1 cellular context compared by ENCODE assay signal in genomic region chr6:7566617-7567173, GRCh38.
TF ChIP-seq lines count a peak whose summit lies in the region.

No MANE protein-coding gene starts in this region.

TF ChIP-seq in HepG2, 621 proteins besides CTCF, POLR2A, EP300 and RAD21 (continued from another document):
- TF ChIP-seq, protein P1, sequence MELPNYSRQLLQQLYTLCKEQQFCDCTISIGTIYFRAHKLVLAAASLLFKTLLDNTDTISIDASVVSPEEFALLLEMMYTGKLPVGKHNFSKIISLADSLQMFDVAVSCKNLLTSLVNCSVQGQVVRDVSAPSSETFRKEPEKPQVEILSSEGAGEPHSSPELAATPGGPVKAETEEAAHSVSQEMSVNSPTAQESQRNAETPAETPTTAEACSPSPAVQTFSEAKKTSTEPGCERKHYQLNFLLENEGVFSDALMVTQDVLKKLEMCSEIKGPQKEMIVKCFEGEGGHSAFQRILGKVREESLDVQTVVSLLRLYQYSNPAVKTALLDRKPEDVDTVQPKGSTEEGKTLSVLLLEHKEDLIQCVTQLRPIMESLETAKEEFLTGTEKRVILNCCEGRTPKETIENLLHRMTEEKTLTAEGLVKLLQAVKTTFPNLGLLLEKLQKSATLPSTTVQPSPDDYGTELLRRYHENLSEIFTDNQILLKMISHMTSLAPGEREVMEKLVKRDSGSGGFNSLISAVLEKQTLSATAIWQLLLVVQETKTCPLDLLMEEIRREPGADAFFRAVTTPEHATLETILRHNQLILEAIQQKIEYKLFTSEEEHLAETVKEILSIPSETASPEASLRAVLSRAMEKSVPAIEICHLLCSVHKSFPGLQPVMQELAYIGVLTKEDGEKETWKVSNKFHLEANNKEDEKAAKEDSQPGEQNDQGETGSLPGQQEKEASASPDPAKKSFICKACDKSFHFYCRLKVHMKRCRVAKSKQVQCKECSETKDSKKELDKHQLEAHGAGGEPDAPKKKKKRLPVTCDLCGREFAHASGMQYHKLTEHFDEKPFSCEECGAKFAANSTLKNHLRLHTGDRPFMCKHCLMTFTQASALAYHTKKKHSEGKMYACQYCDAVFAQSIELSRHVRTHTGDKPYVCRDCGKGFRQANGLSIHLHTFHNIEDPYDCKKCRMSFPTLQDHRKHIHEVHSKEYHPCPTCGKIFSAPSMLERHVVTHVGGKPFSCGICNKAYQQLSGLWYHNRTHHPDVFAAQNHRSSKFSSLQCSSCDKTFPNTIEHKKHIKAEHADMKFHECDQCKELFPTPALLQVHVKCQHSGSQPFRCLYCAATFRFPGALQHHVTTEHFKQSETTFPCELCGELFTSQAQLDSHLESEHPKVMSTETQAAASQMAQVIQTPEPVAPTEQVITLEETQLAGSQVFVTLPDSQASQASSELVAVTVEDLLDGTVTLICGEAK (IDR thresholded peaks at IDR 0.05): peak; percentile 76
- TF ChIP-seq, protein P1 (CRISPR knock-in tag; IDR thresholded peaks at IDR 0.05): peak; percentile 98
- TF ChIP-seq CEBPG (CRISPR knock-in tag; IDR thresholded peaks at IDR 0.05): no peak
- TF ChIP-seq RBM22 (optimal IDR thresholded peaks at IDR 0.05; ENCODE audit: low read length): peak; percentile 63
- no peak for TF ChIP-seq ZBTB3 (CRISPR knock-in tag; IDR thresholded peaks at IDR 0.05; ENCODE audit: borderline replicate concordance, low read depth)
- no peak for TF ChIP-seq FOXA3 (CRISPR knock-in tag; IDR thresholded peaks at IDR 0.05)
- no peak for TF ChIP-seq ZFYVE20 (CRISPR knock-in tag; IDR thresholded peaks at IDR 0.05; ENCODE audit: borderline replicate concordance, low read depth)
- TF ChIP-seq ADNP (CRISPR knock-in tag; IDR thresholded peaks at IDR 0.05): no peak
- TF ChIP-seq ZNF569 (CRISPR knock-in tag; IDR thresholded peaks at IDR 0.05; ENCODE audit: borderline replicate concordance): no peak
- TF ChIP-seq, protein P2, sequence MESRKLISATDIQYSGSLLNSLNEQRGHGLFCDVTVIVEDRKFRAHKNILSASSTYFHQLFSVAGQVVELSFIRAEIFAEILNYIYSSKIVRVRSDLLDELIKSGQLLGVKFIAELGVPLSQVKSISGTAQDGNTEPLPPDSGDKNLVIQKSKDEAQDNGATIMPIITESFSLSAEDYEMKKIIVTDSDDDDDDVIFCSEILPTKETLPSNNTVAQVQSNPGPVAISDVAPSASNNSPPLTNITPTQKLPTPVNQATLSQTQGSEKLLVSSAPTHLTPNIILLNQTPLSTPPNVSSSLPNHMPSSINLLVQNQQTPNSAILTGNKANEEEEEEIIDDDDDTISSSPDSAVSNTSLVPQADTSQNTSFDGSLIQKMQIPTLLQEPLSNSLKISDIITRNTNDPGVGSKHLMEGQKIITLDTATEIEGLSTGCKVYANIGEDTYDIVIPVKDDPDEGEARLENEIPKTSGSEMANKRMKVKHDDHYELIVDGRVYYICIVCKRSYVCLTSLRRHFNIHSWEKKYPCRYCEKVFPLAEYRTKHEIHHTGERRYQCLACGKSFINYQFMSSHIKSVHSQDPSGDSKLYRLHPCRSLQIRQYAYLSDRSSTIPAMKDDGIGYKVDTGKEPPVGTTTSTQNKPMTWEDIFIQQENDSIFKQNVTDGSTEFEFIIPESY (CRISPR knock-in tag; IDR thresholded peaks at IDR 0.05): peak; percentile 87
